Comparison of ENCODE assay signal across 8 cellular contexts in genomic region chr11:65780770-65781151, GRCh38. TPM values are rescaled to one million over a fixed set of nuclear protein-coding genes. Genes with fewer than 3 reads are reported as not detected.
DNase-seq lines count a peak whose midpoint lies in the region; ATAC-seq and TF ChIP-seq lines count a peak whose summit lies in the region.

AP5B1 (minus strand) TSS chr11:65780976; CDS start chr11:65780591, 385 bp downstream.

- ATAC-seq in activated CD8-positive, alpha-beta T cell treated with anti-CD3 and anti-CD28 coated beads, Interleukin-2, amount 10 ng/mL, durations not matched to agents 7 days and 5 days = peak; percentile 75
- ATAC-seq in effector memory CD8-positive, alpha-beta T cell (replicated peaks) = peak; percentile 66
- peak; percentile 72 for ATAC-seq in memory B cell (ENCODE audit: low read depth)

- H3K9me3 ChIP-seq in HEK293 (ENCODE audit: control insufficient read depth, insufficient read depth, low read depth, low read length) = no peaks in the 10 kb centered on the region

- H3K27me3 Mint-ChIP-seq in activated CD8-positive, alpha-beta T cell treated with anti-CD3 and anti-CD28 coated beads, Interleukin-2, amount 10 ng/mL, durations not matched to agents 7 days and 5 days (ENCODE audit: low read depth) = peaks cover 14% of the 10 kb centered on the region
- peaks cover 5 to 13% of the 10 kb centered on the region in 2 donors for H3K27me3 Mint-ChIP-seq in effector memory CD8-positive, alpha-beta T cell
- H3K27me3 Mint-ChIP-seq in memory B cell = peaks cover 2% of the 10 kb centered on the region

- peak; percentile 45 to 75 (median 67) for DNase-seq in NCI-H1417 (lab: John Stamatoyannopoulos, UW)
- no peak for DNase-seq in NCI-H1417 treated with DMSO at 0.1 percent for 48 hours (lab: John Stamatoyannopoulos, UW)
- DNase-seq in NCI-H1930 (lab: John Stamatoyannopoulos, UW) = peak; percentile 61 to 79
- DNase-seq in activated CD8-positive, alpha-beta T cell treated with anti-CD3 and anti-CD28 coated beads, Interleukin-2, amount 10 ng/mL, durations not matched to agents 7 days and 5 days = peak; percentile 71
- peak in 2 of 3 experiments; percentile 44 to 61 for DNase-seq in effector memory CD8-positive, alpha-beta T cell
- DNase-seq in memory B cell (ENCODE audit: low spot score in 2 of 2) = peak; percentile 68 to 81
- DNase-seq in stimulated activated CD8-positive, alpha-beta memory T cell treated with anti-CD3 and anti-CD28 coated beads, Interleukin-15, amount 100 ng/mL, for 1 hour (ENCODE audit: low read depth) = peak; percentile 38

- no peak for TF ChIP-seq CTCF in HEK293 (tag by site-specific recombination; IDR thresholded peaks at IDR 0.05)

- H3K4me1 ChIP-seq in HEK293 (ENCODE audit: control insufficient read depth, insufficient read depth, low read length) = no peaks in the 10 kb centered on the region

- CTCF ChIA-PET in HEK293 (lab: Yijun Ruan, JAX) = interaction anchor here (0.5 to 4.3 kb wide), 16 partner anchors 10 to 134 kb away, joined by 3 to 45 read pairs (median 6); partner anchors contain the start of genes CFL1, KAT5 and MUS81
- CTCF ChIA-PET in activated CD8-positive, alpha-beta T cell treated with anti-CD3 and anti-CD28 coated beads, Interleukin-2, amount 10 ng/mL, durations not matched to agents 7 days and 5 days (lab: Charles Lee) = interaction anchor here (0.8 to 10.0 kb wide), 28 partner anchors 10 to 335 kb away, joined by 3 to 210 read pairs (median 16); partner anchors contain the start of genes CCDC85B, FIBP, KAT5 and PCNX3

- H3K27ac Mint-ChIP-seq in activated CD8-positive, alpha-beta T cell treated with anti-CD3 and anti-CD28 coated beads, Interleukin-2, amount 10 ng/mL, durations not matched to agents 7 days and 5 days = peak within 1 kb of the TSS; percentile 88
- peak within 1 kb of the TSS; percentile 74 to 85 for H3K27ac Mint-ChIP-seq in effector memory CD8-positive, alpha-beta T cell
- peak within 1 kb of the TSS; percentile 90 for H3K27ac Mint-ChIP-seq in memory B cell

- no peaks in the 10 kb centered on the region for H3K9me3 Mint-ChIP-seq in activated CD8-positive, alpha-beta T cell treated with anti-CD3 and anti-CD28 coated beads, Interleukin-2, amount 10 ng/mL, durations not matched to agents 7 days and 5 days (ENCODE audit: insufficient read depth)
- no peaks in the 10 kb centered on the region for H3K9me3 Mint-ChIP-seq in effector memory CD8-positive, alpha-beta T cell
- no peaks in the 10 kb centered on the region for H3K9me3 Mint-ChIP-seq in memory B cell

- peaks cover 0 to 37% of the 10 kb centered on the region in 2 experiments; a peak in 1 of 3 replicates for H3K36me3 ChIP-seq in HEK293 (ENCODE audit: control insufficient read depth in 2 of 2, insufficient read depth in 1 of 2, low read length in 2 of 2)

- peaks cover 24% of the 10 kb centered on the region for H3K4me1 Mint-ChIP-seq in activated CD8-positive, alpha-beta T cell treated with anti-CD3 and anti-CD28 coated beads, Interleukin-2, amount 10 ng/mL, durations not matched to agents 7 days and 5 days (ENCODE audit: low read depth)
- peaks cover 20 to 21% of the 10 kb centered on the region in 2 donors for H3K4me1 Mint-ChIP-seq in effector memory CD8-positive, alpha-beta T cell (ENCODE audit: low read depth in 2 of 2)
- H3K4me1 Mint-ChIP-seq in memory B cell = peaks cover 6% of the 10 kb centered on the region

- peak within 1 kb of the TSS; percentile 87 for H3K4me3 Mint-ChIP-seq in activated CD8-positive, alpha-beta T cell treated with anti-CD3 and anti-CD28 coated beads, Interleukin-2, amount 10 ng/mL, durations not matched to agents 7 days and 5 days
- peak within 1 kb of the TSS; percentile 89 to 90 for H3K4me3 Mint-ChIP-seq in effector memory CD8-positive, alpha-beta T cell
- H3K4me3 Mint-ChIP-seq in memory B cell = peak within 1 kb of the TSS; percentile 95

- H3K36me3 Mint-ChIP-seq in activated CD8-positive, alpha-beta T cell treated with anti-CD3 and anti-CD28 coated beads, Interleukin-2, amount 10 ng/mL, durations not matched to agents 7 days and 5 days (ENCODE audit: low read depth) = peaks cover 16% of the 10 kb centered on the region
- peaks cover 20% of the 10 kb centered on the region for H3K36me3 Mint-ChIP-seq in effector memory CD8-positive, alpha-beta T cell (ENCODE audit: insufficient read depth)
- H3K36me3 Mint-ChIP-seq in memory B cell = peaks cover 3% of the 10 kb centered on the region

- H3K27ac ChIP-seq in HEK293 (ENCODE audit: extremely low read depth, low read depth, low read length) = peak within 1 kb of the TSS; percentile 90

- peak within 1 kb of the TSS; percentile 76 for H3K4me3 ChIP-seq in HEK293 (ENCODE audit: low read depth, low read length)

- POLR2A ChIA-PET in HEK293 (lab: Yijun Ruan, JAX) = interaction anchor here (0.6 to 2.7 kb wide), 3 partner anchors 54 to 117 kb away, joined by 3 to 23 read pairs (median 3); partner anchors contain the start of gene RNASEH2C
- POLR2A ChIA-PET in activated CD8-positive, alpha-beta T cell treated with anti-CD3 and anti-CD28 coated beads, Interleukin-2, amount 10 ng/mL, durations not matched to agents 7 days and 5 days (lab: Charles Lee) = interaction anchor here (0.9 to 2.9 kb wide), 11 partner anchors 10 to 80 kb away, joined by 4 to 17 read pairs (median 5); partner anchors contain the start of genes KAT5 and MUS81

TF ChIP-seq in HEK293, 187 proteins besides CTCF, POLR2A, EP300 and RAD21:
- TF ChIP-seq TRIM28 (IDR thresholded peaks at IDR 0.05; ENCODE audit: borderline replicate concordance, low read length) (no peak), ZBTB20 (tag by site-specific recombination; IDR thresholded peaks at IDR 0.05) (0 out of 2 replicates have a peak, but pooled peaks have one; percentile 6), ZNF266 (tag by site-specific recombination; IDR thresholded peaks at IDR 0.05; ENCODE audit: low read depth) (no peak), ZNF2 (tag by site-specific recombination; IDR thresholded peaks at IDR 0.05) (no peak)
- TF ChIP-seq, protein P1, sequence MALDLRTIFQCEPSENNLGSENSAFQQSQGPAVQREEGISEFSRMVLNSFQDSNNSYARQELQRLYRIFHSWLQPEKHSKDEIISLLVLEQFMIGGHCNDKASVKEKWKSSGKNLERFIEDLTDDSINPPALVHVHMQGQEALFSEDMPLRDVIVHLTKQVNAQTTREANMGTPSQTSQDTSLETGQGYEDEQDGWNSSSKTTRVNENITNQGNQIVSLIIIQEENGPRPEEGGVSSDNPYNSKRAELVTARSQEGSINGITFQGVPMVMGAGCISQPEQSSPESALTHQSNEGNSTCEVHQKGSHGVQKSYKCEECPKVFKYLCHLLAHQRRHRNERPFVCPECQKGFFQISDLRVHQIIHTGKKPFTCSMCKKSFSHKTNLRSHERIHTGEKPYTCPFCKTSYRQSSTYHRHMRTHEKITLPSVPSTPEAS (tag by site-specific recombination; IDR thresholded peaks at IDR 0.05) = no peak

RNA-seq across cellular contexts. Expression of gene AP5B1, which starts in this region (rescaled TPM):
- 10 to 100 TPM; 21.9 to 22.5 TPM for total RNA-seq in activated CD8-positive, alpha-beta T cell treated with anti-CD3 and anti-CD28 coated beads, Interleukin-2, amount 10 ng/mL, durations not matched to agents 7 days and 5 days
